15 cellular contexts compared by ENCODE assay signal in the genomic region with DNA sequence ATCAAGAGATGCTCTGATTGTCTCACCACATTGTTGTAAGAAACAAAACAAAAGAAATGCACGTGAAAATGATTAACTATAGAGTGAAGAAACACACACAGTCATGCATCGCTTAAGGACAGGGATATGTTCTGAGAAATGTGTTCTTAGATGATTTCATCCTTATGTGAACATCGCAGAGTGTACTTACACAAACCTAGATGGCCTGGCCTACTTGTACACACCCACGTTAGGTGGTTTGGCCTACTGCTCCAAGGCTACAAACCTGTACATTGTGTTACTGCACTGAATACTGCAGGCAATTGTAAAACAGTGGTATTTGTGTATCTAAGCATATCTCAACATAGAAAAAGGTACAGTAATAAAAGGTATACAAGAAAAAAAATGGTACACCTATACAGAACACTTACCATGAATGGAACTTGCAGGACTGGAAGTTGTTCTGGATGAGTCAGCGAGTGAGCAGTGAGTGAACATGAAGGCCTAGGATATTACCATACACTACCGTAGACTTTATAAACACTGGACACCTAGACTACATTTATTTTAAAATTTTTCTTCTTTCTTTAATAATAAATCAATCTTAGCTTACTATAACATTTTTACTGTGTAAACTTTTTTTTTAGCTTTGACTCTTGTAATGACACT. TPM values are rescaled to one million over a fixed set of nuclear protein-coding genes. Genes with fewer than 3 reads are reported as not detected.
DNase-seq lines count a peak whose midpoint lies in the region; ATAC-seq and TF ChIP-seq lines count a peak whose summit lies in the region.
"Had no signal": no experiment of that assay in that cellular context is flagged by ENCODE, and none has a peak within 500 bp of the region (broad histone marks: within the 10 kb centered on the region; RNA-seq: fewer than 3 reads in every experiment).

No MANE protein-coding gene starts in this region.

- no peaks in the 10 kb centered on the region for H3K9me3 ChIP-seq in sigmoid colon
- H3K9me3 ChIP-seq: vagina had no signal

- 84 to 92% methylated on average over 6 of the region's 6 CpGs for WGBS in sigmoid colon, 2 donors

- no peak overlapping the region for H3K4me3 ChIP-seq in sigmoid colon
- H3K4me3 ChIP-seq: dorsolateral prefrontal cortex, vagina had no signal

- TF ChIP-seq EP300 in sigmoid colon (IDR thresholded peaks at IDR 0.05) = no peak

- TF ChIP-seq POLR2A in sigmoid colon (IDR thresholded peaks at IDR 0.05) = no peak

- peaks cover 29 to 98% (median 49%) of the 10 kb centered on the region in 4 donors for H3K36me3 ChIP-seq in sigmoid colon

- DNase-seq in stimulated activated naive CD8-positive, alpha-beta T cell treated with anti-CD3 and anti-CD28 coated beads, Interleukin-15, Interleukin-2, amounts not matched to agents 100 U/mL and 50 U/mL, for 24 hours = no peak
- no peak for DNase-seq in stimulated activated naive CD8-positive, alpha-beta T cell treated with anti-CD3 and anti-CD28 coated beads, Interleukin-15, amount 100 ng/mL, for 72 hours
- no peak for DNase-seq in activated naive CD8-positive, alpha-beta T cell treated with anti-CD3 and anti-CD28 coated beads, Interleukin-2, amount 50 U/mL, for 24 hours
- DNase-seq in glomerular visceral epithelial cell (ENCODE audit: extremely low spot score) = peak; percentile 22
- no peak for DNase-seq in sigmoid colon
- no peak for DNase-seq in mesothelial cell of epicardium (ENCODE audit: low spot score in 2 of 2, unreplicated experiment in 2 of 2)
- no peak for DNase-seq in NCI-H1048 (lab: John Stamatoyannopoulos, UW)
- DNase-seq: activated CD4-positive, CD25-positive, alpha-beta regulatory T cell treated with anti-CD3 and anti-CD28 coated beads, Interleukin-2, amount 50 U/mL, for 72 hours; dorsolateral prefrontal cortex; left colon; NCI-H1930; Right ventricle myocardium superior; stimulated activated CD4-positive, alpha-beta T cell treated with anti-CD3 and anti-CD28 coated beads, Interleukin-2, amount 100 ng/mL, for 24 hours had no signal

- intact Hi-C loops in sigmoid colon (cut with DNase I) = no loop called here

- TF ChIP-seq CTCF in sigmoid colon (IDR thresholded peaks at IDR 0.05) (no peak), mesothelial cell of epicardium (IDR thresholded peaks at IDR 0.05; ENCODE audit: unreplicated experiment) (no peak)

- no peaks in the 10 kb centered on the region for H3K9me3 Mint-ChIP-seq in stimulated activated naive CD8-positive, alpha-beta T cell treated with anti-CD3 and anti-CD28 coated beads, Interleukin-15, amount 100 ng/mL, for 72 hours
- H3K9me3 Mint-ChIP-seq in activated naive CD8-positive, alpha-beta T cell treated with anti-CD3 and anti-CD28 coated beads, Interleukin-2, amount 50 U/mL, for 24 hours = no peaks in the 10 kb centered on the region
- no peaks in the 10 kb centered on the region for H3K9me3 Mint-ChIP-seq in mesothelial cell of epicardium

- peaks cover 69% of the 10 kb centered on the region for H3K4me1 Mint-ChIP-seq in stimulated activated naive CD8-positive, alpha-beta T cell treated with anti-CD3 and anti-CD28 coated beads, Interleukin-15, amount 100 ng/mL, for 72 hours
- H3K4me1 Mint-ChIP-seq in activated naive CD8-positive, alpha-beta T cell treated with anti-CD3 and anti-CD28 coated beads, Interleukin-2, amount 50 U/mL, for 24 hours = peaks cover 46% of the 10 kb centered on the region
- no peaks in the 10 kb centered on the region for H3K4me1 Mint-ChIP-seq in mesothelial cell of epicardium

- no peaks in the 10 kb centered on the region for H3K27me3 Mint-ChIP-seq in stimulated activated naive CD8-positive, alpha-beta T cell treated with anti-CD3 and anti-CD28 coated beads, Interleukin-15, amount 100 ng/mL, for 72 hours
- no peaks in the 10 kb centered on the region for H3K27me3 Mint-ChIP-seq in activated naive CD8-positive, alpha-beta T cell treated with anti-CD3 and anti-CD28 coated beads, Interleukin-2, amount 50 U/mL, for 24 hours
- no peaks in the 10 kb centered on the region for H3K27me3 Mint-ChIP-seq in mesothelial cell of epicardium (ENCODE audit: low read depth)

- H3K27ac Mint-ChIP-seq in stimulated activated naive CD8-positive, alpha-beta T cell treated with anti-CD3 and anti-CD28 coated beads, Interleukin-15, amount 100 ng/mL, for 72 hours = peak overlapping the region in 1 of 2 donors; percentile 42
- H3K27ac Mint-ChIP-seq in activated naive CD8-positive, alpha-beta T cell treated with anti-CD3 and anti-CD28 coated beads, Interleukin-2, amount 50 U/mL, for 24 hours = peak overlapping the region; percentile 7
- H3K27ac Mint-ChIP-seq in mesothelial cell of epicardium = no peak overlapping the region

- no peaks in the 10 kb centered on the region for H3K27me3 ChIP-seq in sigmoid colon
- H3K27me3 ChIP-seq: dorsolateral prefrontal cortex, vagina had no signal

- peak; percentile 23 for ATAC-seq in stimulated activated naive CD8-positive, alpha-beta T cell treated with anti-CD3 and anti-CD28 coated beads, Interleukin-15, Interleukin-2, amounts not matched to agents 100 U/mL and 50 U/mL, for 24 hours
- no peak for ATAC-seq in stimulated activated naive CD8-positive, alpha-beta T cell treated with anti-CD3 and anti-CD28 coated beads, Interleukin-15, amount 100 ng/mL, for 72 hours
- ATAC-seq in activated naive CD8-positive, alpha-beta T cell treated with anti-CD3 and anti-CD28 coated beads, Interleukin-2, amount 50 U/mL, for 24 hours = no peak
- ATAC-seq in HG03439 (IDR thresholded peaks at IDR 0.05; ENCODE audit: unreplicated experiment) = no peak
- ATAC-seq: left colon had no signal

- H3K27ac ChIP-seq in sigmoid colon = no peak overlapping the region
- H3K27ac ChIP-seq: vagina had no signal

- peaks cover 0 to 16% (median 9%) of the 10 kb centered on the region in 4 donors for H3K4me1 ChIP-seq in sigmoid colon

- H3K36me3 Mint-ChIP-seq in activated naive CD8-positive, alpha-beta T cell treated with anti-CD3 and anti-CD28 coated beads, Interleukin-2, amount 50 U/mL, for 24 hours (ENCODE audit: low read depth) = peaks cover 43% of the 10 kb centered on the region
- no peaks in the 10 kb centered on the region for H3K36me3 Mint-ChIP-seq in mesothelial cell of epicardium

- H3K4me3 Mint-ChIP-seq in stimulated activated naive CD8-positive, alpha-beta T cell treated with anti-CD3 and anti-CD28 coated beads, Interleukin-15, amount 100 ng/mL, for 72 hours = no peak overlapping the region
- no peak overlapping the region for H3K4me3 Mint-ChIP-seq in activated naive CD8-positive, alpha-beta T cell treated with anti-CD3 and anti-CD28 coated beads, Interleukin-2, amount 50 U/mL, for 24 hours
- H3K4me3 Mint-ChIP-seq in mesothelial cell of epicardium = no peak overlapping the region

RNA-seq across cellular contexts. Expression of a gene that starts 48.6 kb away (rescaled TPM):
- total RNA-seq in sigmoid colon (100 to 1,000 TPM; 200 to 326 (median 258) TPM), mesothelial cell of epicardium (7.3 to 7.6 TPM (median 7.3 TPM) in 3 replicates)
- polyA plus RNA-seq in sigmoid colon = 100 to 1,000 TPM in 1 of 3 donors, 10 to 100 TPM in 2; 52.9 to 165 (median 93.9) TPM

Comparison
In these comparisons a context has a peak if more than half of its experiments do, and no peak if none do; other contexts are left out.
1. RNA of a gene that starts 48.6 kb away (total RNA-seq): 200 to 326 TPM in sigmoid colon; 7.3 to 7.6 TPM in mesothelial cell of epicardium; every median in the first group is over 10 times any median in the second.